In genomic region chr1:87949711-87950110, GRCh38 we compare ENCODE assay signal across 24 cellular contexts.
"Had no signal": no experiment of that assay in that cellular context is flagged by ENCODE, and none has a peak within 500 bp of the region (broad histone marks: within the 10 kb centered on the region; RNA-seq: fewer than 3 reads in every experiment).

No MANE protein-coding gene starts in this region.

- DNase-seq: colonic mucosa; cortex of kidney; effector CD8-positive, alpha-beta T cell; effector memory CD8-positive, alpha-beta T cell; endodermal cell; erythroblast; esophagus squamous epithelium; foreskin fibroblast; foreskin melanocyte; gastrocnemius medialis; glutamatergic neuron; heart right ventricle; hippocampal formation; left cardiac atrium; left lung; left ventricle myocardium superior; lower lobe of right lung; mesenchymal stem cell; mucosa of descending colon had no signal

- H3K27ac ChIP-seq: colonic mucosa, epithelial cell of prostate, esophagus squamous epithelium, gastrocnemius medialis, heart right ventricle, left lung, lower lobe of right lung had no signal

- FAIRE-seq: endometrium, islet of Langerhans, keratinocyte had no signal

- ATAC-seq: effector memory CD8-positive, alpha-beta T cell; esophagus mucosa; heart right ventricle; left lung; left ventricle myocardium superior; lower lobe of right lung; mucosa of descending colon had no signal

- H3K4me3 ChIP-seq: colonic mucosa, esophagus squamous epithelium, gastrocnemius medialis, heart right ventricle, left lung, lower lobe of right lung, mucosa of descending colon had no signal
